Comparison of ENCODE assay signal across 8 cellular contexts in the genomic region with DNA sequence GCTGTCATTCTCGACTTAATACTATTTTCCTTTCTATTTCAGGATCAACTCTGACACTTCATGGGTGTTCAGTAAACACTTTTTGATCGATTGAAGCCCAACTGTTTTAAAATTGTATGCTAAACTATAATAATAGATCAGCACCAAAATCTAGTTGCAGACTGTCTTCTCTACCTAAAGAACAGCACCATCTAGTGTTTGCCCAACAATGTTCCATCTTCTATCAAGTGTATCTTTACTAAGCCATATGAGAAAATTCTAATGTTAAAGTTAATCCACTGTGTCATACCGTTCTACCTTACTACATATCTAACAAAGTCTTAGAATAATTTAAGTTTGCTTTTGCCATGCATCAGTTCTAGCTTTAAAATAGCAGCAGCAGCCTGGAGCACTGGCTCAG.
DNase-seq lines count a peak whose midpoint lies in the region; ATAC-seq and TF ChIP-seq lines count a peak whose summit lies in the region.

No MANE protein-coding gene starts in this region.

- H3K4me1 Mint-ChIP-seq in endothelial cell (ENCODE audit: unreplicated experiment), result no peaks in the 10 kb centered on the region
- no peaks in the 10 kb centered on the region for H3K4me1 Mint-ChIP-seq in natural killer cell treated with Interleukin-12 subunit alpha and Interleukin-12 subunit beta and Interleukin-15 and Interleukin-18, amount 100 ng/mL, for 72 hours (ENCODE audit: low read depth in 2 of 2)

- H3K27me3 Mint-ChIP-seq in endothelial cell (ENCODE audit: unreplicated experiment), result peaks cover 1% of the 10 kb centered on the region
- peaks cover 15 to 18% of the 10 kb centered on the region in 2 donors for H3K27me3 Mint-ChIP-seq in natural killer cell treated with Interleukin-12 subunit alpha and Interleukin-12 subunit beta and Interleukin-15 and Interleukin-18, amount 100 ng/mL, for 72 hours

- H3K27ac Mint-ChIP-seq in endothelial cell (ENCODE audit: unreplicated experiment), result no peak overlapping the region
- H3K27ac Mint-ChIP-seq in natural killer cell treated with Interleukin-12 subunit alpha and Interleukin-12 subunit beta and Interleukin-15 and Interleukin-18, amount 100 ng/mL, for 72 hours, result no peak overlapping the region

- ATAC-seq in natural killer cell treated with Interleukin-12 subunit alpha and Interleukin-12 subunit beta and Interleukin-15 and Interleukin-18, amount 100 ng/mL, for 72 hours, result no peak
- ATAC-seq in GM18505 (IDR thresholded peaks at IDR 0.05; ENCODE audit: unreplicated experiment), result no peak

- DNase-seq in AG09319 (ENCODE audit: extremely low read depth, low read depth), result peak; percentile 0
- peak; percentile 48 for DNase-seq in H4 (ENCODE audit: low spot score)
- peak; percentile 21 for DNase-seq in NOMO-1 treated with DMSO at 0.1 percent for 48 hours (lab: John Stamatoyannopoulos, UW; ENCODE audit: unreplicated experiment)
- no peak for DNase-seq in endothelial cell (ENCODE audit: low spot score)
- DNase-seq in renal cortical epithelial cell (ENCODE audit: low read depth), result peak; percentile 45
- no peak for DNase-seq in GF-D8 (lab: John Stamatoyannopoulos, UW)
- DNase-seq in natural killer cell treated with Interleukin-12 subunit alpha and Interleukin-12 subunit beta and Interleukin-15 and Interleukin-18, amount 100 ng/mL, for 72 hours (ENCODE audit: low spot score), result no peak

- no peak for TF ChIP-seq POLR2A in GM18505 (IDR thresholded peaks at IDR 0.05; ENCODE audit: borderline replicate concordance, extremely low read depth, insufficient read depth, insufficient read length)

- TF ChIP-seq CTCF in AG09319 (IDR thresholded peaks at IDR 0.05; ENCODE audit: low read depth, low read length) (peak; percentile 42), endothelial cell (IDR thresholded peaks at IDR 0.05; ENCODE audit: unreplicated experiment) (peak; percentile 44)

- no peaks in the 10 kb centered on the region for H3K36me3 Mint-ChIP-seq in endothelial cell (ENCODE audit: low read depth, unreplicated experiment)
- H3K36me3 Mint-ChIP-seq in natural killer cell treated with Interleukin-12 subunit alpha and Interleukin-12 subunit beta and Interleukin-15 and Interleukin-18, amount 100 ng/mL, for 72 hours, result no peaks in the 10 kb centered on the region

- H3K4me3 Mint-ChIP-seq in endothelial cell (ENCODE audit: unreplicated experiment), result no peak overlapping the region
- H3K4me3 Mint-ChIP-seq in natural killer cell treated with Interleukin-12 subunit alpha and Interleukin-12 subunit beta and Interleukin-15 and Interleukin-18, amount 100 ng/mL, for 72 hours, result no peak overlapping the region

- no peaks in the 10 kb centered on the region for H3K9me3 Mint-ChIP-seq in endothelial cell (ENCODE audit: unreplicated experiment)
- peaks cover 10% of the 10 kb centered on the region for H3K9me3 Mint-ChIP-seq in natural killer cell treated with Interleukin-12 subunit alpha and Interleukin-12 subunit beta and Interleukin-15 and Interleukin-18, amount 100 ng/mL, for 72 hours

Comparison
In these comparisons a context has a peak if more than half of its experiments do, and no peak if none do; other contexts are left out.
1. DNase-seq: peak in AG09319 (single experiment), H4 (single experiment), NOMO-1 treated with DMSO at 0.1 percent for 48 hours (single experiment) and renal cortical epithelial cell (single experiment); none in endothelial cell (single experiment), GF-D8 (single experiment) and natural killer cell treated with Interleukin-12 subunit alpha and Interleukin-12 subunit beta and Interleukin-15 and Interleukin-18, amount 100 ng/mL, for 72 hours (single experiment).